29 cellular contexts compared by ENCODE assay signal in genomic region chr1:242515555-242515954, GRCh38.
"Had no signal": no experiment of that assay in that cellular context is flagged by ENCODE, and none has a peak within 500 bp of the region (broad histone marks: within the 10 kb centered on the region; RNA-seq: fewer than 3 reads in every experiment).

No MANE protein-coding gene starts in this region.

- H3K9me3 Mint-ChIP-seq: stimulated activated effector memory CD8-positive, alpha-beta T cell treated with anti-CD3 and anti-CD28 coated beads, Interleukin-12 subunit alpha, Interleukin-12 subunit beta, amount 100 ng/mL, for 72 hours; stimulated activated naive B cell treated with anti-CD40 and anti-IgM and Interleukin-4, amounts not matched to agents 10 μg/mL and 1 μg/mL and 100 μg/mL, for 72 hours; stimulated activated naive CD8-positive, alpha-beta T cell treated with anti-CD3 and anti-CD28 coated beads, Interleukin-15, Interleukin-2, amounts not matched to agents 100 ng/mL and 50 ng/mL, for 24 hours; type B pancreatic cell had no signal

- DNase-seq: stimulated activated CD4-positive, alpha-beta T cell treated with anti-CD3 and anti-CD28 coated beads, Interleukin-2, amount 100 ng/mL, for 48 hours; stimulated activated CD4-positive, alpha-beta T cell treated with anti-CD3 and anti-CD28 coated beads, Interleukin-4, amount 100 ng/mL, for 1 hour; stimulated activated CD4-positive, alpha-beta T cell treated with anti-CD3 and anti-CD28 coated beads, Interleukin-4, amount 100 ng/mL, for 24 hours; stimulated activated CD4-positive, alpha-beta T cell treated with anti-CD3 and anti-CD28 coated beads, Interleukin-4, amount 100 ng/mL, for 4 hours; stimulated activated CD8-positive, alpha-beta memory T cell treated with anti-CD3 and anti-CD28 coated beads, Interleukin-4, amount 100 ng/mL, for 48 hours; stimulated activated naive B cell treated with anti-CD40 and anti-IgM and Interleukin-4, amounts not matched to agents 10 μg/mL and 1 μg/mL and 100 μg/mL, for 72 hours; stimulated activated naive CD4-positive, alpha-beta T cell; stimulated activated naive CD4-positive, alpha-beta T cell treated with Interleukin-2 at 50 U/mL for 16 hours; stimulated activated naive CD8-positive, alpha-beta T cell treated with anti-CD3 and anti-CD28 coated beads, Interleukin-15, amount 100 ng/mL, for 72 hours; stimulated activated naive CD8-positive, alpha-beta T cell treated with anti-CD3 and anti-CD28 coated beads, Interleukin-15, Interleukin-2, amounts not matched to agents 100 U/mL and 50 U/mL, for 24 hours; stomach; substantia nigra; testis; thyroid gland; tibial artery; transverse colon; trophoblast cell; upper lobe of left lung; upper lobe of right lung; uterus had no signal

- H3K27ac Mint-ChIP-seq: stimulated activated effector memory CD8-positive, alpha-beta T cell treated with anti-CD3 and anti-CD28 coated beads, Interleukin-12 subunit alpha, Interleukin-12 subunit beta, amount 100 ng/mL, for 72 hours; stimulated activated memory B cell treated with anti-CD40 and anti-IgM and Interleukin-4, amounts not matched to agents 10 μg/mL and 1 μg/mL and 100 μg/mL, for 72 hours; stimulated activated naive B cell treated with anti-CD40 and anti-IgM and Interleukin-4, amounts not matched to agents 10 μg/mL and 1 μg/mL and 100 μg/mL, for 72 hours; stimulated activated naive CD8-positive, alpha-beta T cell treated with anti-CD3 and anti-CD28 coated beads, Interleukin-15, amount 100 ng/mL, for 72 hours; stimulated activated naive CD8-positive, alpha-beta T cell treated with anti-CD3 and anti-CD28 coated beads, Interleukin-15, Interleukin-2, amounts not matched to agents 100 ng/mL and 50 ng/mL, for 24 hours; type B pancreatic cell had no signal

- H3K36me3 ChIP-seq: stomach, suprapubic skin, thoracic aorta, thyroid gland, tibial artery, tibial nerve, transverse colon, upper lobe of left lung, upper lobe of right lung, uterus, vagina had no signal

- H3K9me3 ChIP-seq: suprapubic skin, testis, thoracic aorta, thyroid gland, transverse colon, upper lobe of right lung, uterus, vagina had no signal

- H3K4me3 Mint-ChIP-seq: stimulated activated effector memory CD8-positive, alpha-beta T cell treated with anti-CD3 and anti-CD28 coated beads, Interleukin-12 subunit alpha, Interleukin-12 subunit beta, amount 100 ng/mL, for 72 hours; stimulated activated memory B cell treated with anti-CD40 and anti-IgM and Interleukin-4, amounts not matched to agents 10 μg/mL and 1 μg/mL and 100 μg/mL, for 72 hours; stimulated activated naive B cell treated with anti-CD40 and anti-IgM and Interleukin-4, amounts not matched to agents 10 μg/mL and 1 μg/mL and 100 μg/mL, for 72 hours; stimulated activated naive CD8-positive, alpha-beta T cell treated with anti-CD3 and anti-CD28 coated beads, Interleukin-15, amount 100 ng/mL, for 72 hours; stimulated activated naive CD8-positive, alpha-beta T cell treated with anti-CD3 and anti-CD28 coated beads, Interleukin-15, Interleukin-2, amounts not matched to agents 100 ng/mL and 50 ng/mL, for 24 hours; type B pancreatic cell had no signal

- ATAC-seq: stimulated activated effector memory CD8-positive, alpha-beta T cell treated with anti-CD3 and anti-CD28 coated beads, Interleukin-12 subunit alpha, Interleukin-12 subunit beta, amount 100 ng/mL, for 72 hours; stimulated activated memory B cell treated with anti-CD40 and anti-IgM and Interleukin-4, amounts not matched to agents 10 μg/mL and 1 μg/mL and 100 μg/mL, for 72 hours; stimulated activated naive B cell treated with anti-CD40 and anti-IgM and Interleukin-4, amounts not matched to agents 10 μg/mL and 1 μg/mL and 100 μg/mL, for 72 hours; stimulated activated naive CD8-positive, alpha-beta T cell treated with anti-CD3 and anti-CD28 coated beads, Interleukin-15, amount 100 ng/mL, for 72 hours; stimulated activated naive CD8-positive, alpha-beta T cell treated with anti-CD3 and anti-CD28 coated beads, Interleukin-15, Interleukin-2, amounts not matched to agents 100 U/mL and 50 U/mL, for 24 hours; upper lobe of right lung had no signal

- H3K4me1 ChIP-seq: stomach, suprapubic skin, testis, thyroid gland, tibial artery, tibial nerve, transverse colon, upper lobe of left lung, upper lobe of right lung, uterus, vagina had no signal

- H3K4me1 Mint-ChIP-seq: stimulated activated effector memory CD8-positive, alpha-beta T cell treated with anti-CD3 and anti-CD28 coated beads, Interleukin-12 subunit alpha, Interleukin-12 subunit beta, amount 100 ng/mL, for 72 hours; stimulated activated memory B cell treated with anti-CD40 and anti-IgM and Interleukin-4, amounts not matched to agents 10 μg/mL and 1 μg/mL and 100 μg/mL, for 72 hours; stimulated activated naive CD8-positive, alpha-beta T cell treated with anti-CD3 and anti-CD28 coated beads, Interleukin-15, amount 100 ng/mL, for 72 hours had no signal

- FAIRE-seq: urothelium cell line had no signal

- H3K36me3 Mint-ChIP-seq: stimulated activated effector memory CD8-positive, alpha-beta T cell treated with anti-CD3 and anti-CD28 coated beads, Interleukin-12 subunit alpha, Interleukin-12 subunit beta, amount 100 ng/mL, for 72 hours; stimulated activated memory B cell treated with anti-CD40 and anti-IgM and Interleukin-4, amounts not matched to agents 10 μg/mL and 1 μg/mL and 100 μg/mL, for 72 hours; stimulated activated naive B cell treated with anti-CD40 and anti-IgM and Interleukin-4, amounts not matched to agents 10 μg/mL and 1 μg/mL and 100 μg/mL, for 72 hours; type B pancreatic cell had no signal

- H3K4me3 ChIP-seq: stomach, suprapubic skin, testis, thoracic aorta, thyroid gland, tibial artery, tibial nerve, transverse colon, upper lobe of left lung, upper lobe of right lung, uterus, vagina had no signal

- H3K27me3 ChIP-seq: testis, thyroid gland, tibial artery, tibial nerve, upper lobe of left lung, upper lobe of right lung, uterus, vagina had no signal

- H3K27ac ChIP-seq: stomach, suprapubic skin, testis, thoracic aorta, thyroid gland, tibial artery, tibial nerve, transverse colon, upper lobe of left lung, upper lobe of right lung, uterus, vagina had no signal
